1 cellular context compared by ENCODE assay signal in the genomic region with DNA sequence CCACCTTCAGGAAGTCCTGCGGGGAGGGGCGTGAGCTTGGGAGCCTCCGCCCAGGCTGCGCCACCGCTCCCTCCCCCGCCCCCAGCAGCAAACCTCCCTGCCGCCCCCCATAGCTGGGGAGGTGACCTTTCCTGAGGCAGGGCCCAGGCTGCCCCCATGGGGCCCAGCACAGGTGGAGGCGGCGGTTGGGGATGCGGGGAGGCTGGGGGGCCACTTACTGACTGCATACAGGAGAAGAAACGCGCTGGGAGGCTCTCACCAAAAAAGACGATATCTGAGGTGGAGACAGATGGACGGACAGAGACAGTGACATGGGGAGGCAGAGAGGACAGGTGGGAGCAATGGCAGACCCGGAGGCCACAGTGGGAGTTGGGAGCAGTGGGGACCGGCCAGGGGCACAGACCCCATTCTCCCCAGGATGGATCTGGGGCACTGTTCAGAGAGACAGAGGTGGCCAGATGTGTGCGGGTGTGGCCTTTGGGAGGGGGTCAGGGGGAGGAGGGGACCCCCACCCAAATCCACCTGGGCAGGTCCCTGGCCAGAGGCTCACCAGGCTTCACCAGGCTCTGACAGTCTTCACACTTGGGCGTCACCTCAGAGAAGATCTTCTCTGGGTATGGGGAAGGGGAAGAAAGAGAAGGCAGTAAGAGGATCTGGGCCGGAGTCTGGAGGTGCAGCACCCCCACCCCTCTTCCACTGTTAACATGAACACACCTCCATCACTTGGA.
TF ChIP-seq lines count a peak whose summit lies in the region.

No MANE protein-coding gene starts in this region.

TF ChIP-seq in H1, 55 proteins besides CTCF, POLR2A, EP300 and RAD21:
- TF ChIP-seq CTBP2 (IDR thresholded peaks at IDR 0.05; ENCODE audit: borderline replicate concordance, insufficient read depth, insufficient read length, low read length) (no peak), ZNF274 (IDR thresholded peaks at IDR 0.05; ENCODE audit: borderline replicate concordance, extremely low read depth, low read length) (no peak), RFX5 (IDR thresholded peaks at IDR 0.05; ENCODE audit: borderline replicate concordance, low read depth, low read length) (no peak), CREB1 (IDR thresholded peaks at IDR 0.05) (no peak), NANOG (IDR thresholded peaks at IDR 0.05; ENCODE audit: insufficient read depth, low read depth, low read length, poor library complexity, severe bottlenecking) (no peak), SRF (IDR thresholded peaks at IDR 0.05; ENCODE audit: low read depth, low read length) (no peak), FOSL1 (IDR thresholded peaks at IDR 0.05; ENCODE audit: insufficient read depth, low read depth, low read length) (no peak), KDM4A (IDR thresholded peaks at IDR 0.05; ENCODE audit: low read depth, low read length, severe bottlenecking) (no peak), MAFK (IDR thresholded peaks at IDR 0.05; ENCODE audit: low read depth, low read length) (no peak), SIRT6 (IDR thresholded peaks at IDR 0.05; ENCODE audit: low read length) (no peak), RBBP5 (IDR thresholded peaks at IDR 0.05; ENCODE audit: borderline replicate concordance, low read depth, low read length) (no peak), KDM5A (IDR thresholded peaks at IDR 0.05; ENCODE audit: low read length) (no peak), SP2 (IDR thresholded peaks at IDR 0.05; ENCODE audit: low read length) (no peak), TAF1 (IDR thresholded peaks at IDR 0.05; ENCODE audit: low read depth, low read length) (no peak), ASH2L (IDR thresholded peaks at IDR 0.05; ENCODE audit: low read length) (no peak), RNF2 (IDR thresholded peaks at IDR 0.05; ENCODE audit: borderline replicate concordance, low read depth, low read length, missing control alignments, poor library complexity, severe bottlenecking) (no peak), KDM1A (IDR thresholded peaks at IDR 0.05; ENCODE audit: borderline replicate concordance, low read length) (no peak)
- TF ChIP-seq, protein P1, sequence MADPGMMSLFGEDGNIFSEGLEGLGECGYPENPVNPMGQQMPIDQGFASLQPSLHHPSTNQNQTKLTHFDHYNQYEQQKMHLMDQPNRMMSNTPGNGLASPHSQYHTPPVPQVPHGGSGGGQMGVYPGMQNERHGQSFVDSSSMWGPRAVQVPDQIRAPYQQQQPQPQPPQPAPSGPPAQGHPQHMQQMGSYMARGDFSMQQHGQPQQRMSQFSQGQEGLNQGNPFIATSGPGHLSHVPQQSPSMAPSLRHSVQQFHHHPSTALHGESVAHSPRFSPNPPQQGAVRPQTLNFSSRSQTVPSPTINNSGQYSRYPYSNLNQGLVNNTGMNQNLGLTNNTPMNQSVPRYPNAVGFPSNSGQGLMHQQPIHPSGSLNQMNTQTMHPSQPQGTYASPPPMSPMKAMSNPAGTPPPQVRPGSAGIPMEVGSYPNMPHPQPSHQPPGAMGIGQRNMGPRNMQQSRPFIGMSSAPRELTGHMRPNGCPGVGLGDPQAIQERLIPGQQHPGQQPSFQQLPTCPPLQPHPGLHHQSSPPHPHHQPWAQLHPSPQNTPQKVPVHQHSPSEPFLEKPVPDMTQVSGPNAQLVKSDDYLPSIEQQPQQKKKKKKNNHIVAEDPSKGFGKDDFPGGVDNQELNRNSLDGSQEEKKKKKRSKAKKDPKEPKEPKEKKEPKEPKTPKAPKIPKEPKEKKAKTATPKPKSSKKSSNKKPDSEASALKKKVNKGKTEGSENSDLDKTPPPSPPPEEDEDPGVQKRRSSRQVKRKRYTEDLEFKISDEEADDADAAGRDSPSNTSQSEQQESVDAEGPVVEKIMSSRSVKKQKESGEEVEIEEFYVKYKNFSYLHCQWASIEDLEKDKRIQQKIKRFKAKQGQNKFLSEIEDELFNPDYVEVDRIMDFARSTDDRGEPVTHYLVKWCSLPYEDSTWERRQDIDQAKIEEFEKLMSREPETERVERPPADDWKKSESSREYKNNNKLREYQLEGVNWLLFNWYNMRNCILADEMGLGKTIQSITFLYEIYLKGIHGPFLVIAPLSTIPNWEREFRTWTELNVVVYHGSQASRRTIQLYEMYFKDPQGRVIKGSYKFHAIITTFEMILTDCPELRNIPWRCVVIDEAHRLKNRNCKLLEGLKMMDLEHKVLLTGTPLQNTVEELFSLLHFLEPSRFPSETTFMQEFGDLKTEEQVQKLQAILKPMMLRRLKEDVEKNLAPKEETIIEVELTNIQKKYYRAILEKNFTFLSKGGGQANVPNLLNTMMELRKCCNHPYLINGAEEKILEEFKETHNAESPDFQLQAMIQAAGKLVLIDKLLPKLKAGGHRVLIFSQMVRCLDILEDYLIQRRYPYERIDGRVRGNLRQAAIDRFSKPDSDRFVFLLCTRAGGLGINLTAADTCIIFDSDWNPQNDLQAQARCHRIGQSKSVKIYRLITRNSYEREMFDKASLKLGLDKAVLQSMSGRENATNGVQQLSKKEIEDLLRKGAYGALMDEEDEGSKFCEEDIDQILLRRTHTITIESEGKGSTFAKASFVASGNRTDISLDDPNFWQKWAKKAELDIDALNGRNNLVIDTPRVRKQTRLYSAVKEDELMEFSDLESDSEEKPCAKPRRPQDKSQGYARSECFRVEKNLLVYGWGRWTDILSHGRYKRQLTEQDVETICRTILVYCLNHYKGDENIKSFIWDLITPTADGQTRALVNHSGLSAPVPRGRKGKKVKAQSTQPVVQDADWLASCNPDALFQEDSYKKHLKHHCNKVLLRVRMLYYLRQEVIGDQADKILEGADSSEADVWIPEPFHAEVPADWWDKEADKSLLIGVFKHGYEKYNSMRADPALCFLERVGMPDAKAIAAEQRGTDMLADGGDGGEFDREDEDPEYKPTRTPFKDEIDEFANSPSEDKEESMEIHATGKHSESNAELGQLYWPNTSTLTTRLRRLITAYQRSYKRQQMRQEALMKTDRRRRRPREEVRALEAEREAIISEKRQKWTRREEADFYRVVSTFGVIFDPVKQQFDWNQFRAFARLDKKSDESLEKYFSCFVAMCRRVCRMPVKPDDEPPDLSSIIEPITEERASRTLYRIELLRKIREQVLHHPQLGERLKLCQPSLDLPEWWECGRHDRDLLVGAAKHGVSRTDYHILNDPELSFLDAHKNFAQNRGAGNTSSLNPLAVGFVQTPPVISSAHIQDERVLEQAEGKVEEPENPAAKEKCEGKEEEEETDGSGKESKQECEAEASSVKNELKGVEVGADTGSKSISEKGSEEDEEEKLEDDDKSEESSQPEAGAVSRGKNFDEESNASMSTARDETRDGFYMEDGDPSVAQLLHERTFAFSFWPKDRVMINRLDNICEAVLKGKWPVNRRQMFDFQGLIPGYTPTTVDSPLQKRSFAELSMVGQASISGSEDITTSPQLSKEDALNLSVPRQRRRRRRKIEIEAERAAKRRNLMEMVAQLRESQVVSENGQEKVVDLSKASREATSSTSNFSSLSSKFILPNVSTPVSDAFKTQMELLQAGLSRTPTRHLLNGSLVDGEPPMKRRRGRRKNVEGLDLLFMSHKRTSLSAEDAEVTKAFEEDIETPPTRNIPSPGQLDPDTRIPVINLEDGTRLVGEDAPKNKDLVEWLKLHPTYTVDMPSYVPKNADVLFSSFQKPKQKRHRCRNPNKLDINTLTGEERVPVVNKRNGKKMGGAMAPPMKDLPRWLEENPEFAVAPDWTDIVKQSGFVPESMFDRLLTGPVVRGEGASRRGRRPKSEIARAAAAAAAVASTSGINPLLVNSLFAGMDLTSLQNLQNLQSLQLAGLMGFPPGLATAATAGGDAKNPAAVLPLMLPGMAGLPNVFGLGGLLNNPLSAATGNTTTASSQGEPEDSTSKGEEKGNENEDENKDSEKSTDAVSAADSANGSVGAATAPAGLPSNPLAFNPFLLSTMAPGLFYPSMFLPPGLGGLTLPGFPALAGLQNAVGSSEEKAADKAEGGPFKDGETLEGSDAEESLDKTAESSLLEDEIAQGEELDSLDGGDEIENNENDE (IDR thresholded peaks at IDR 0.05; ENCODE audit: insufficient replicate concordance, low read length) = no peak
